10 cellular contexts compared by ENCODE assay signal in genomic region chr16:90104703-90105102, GRCh38. TPM values are rescaled to one million over a fixed set of nuclear protein-coding genes. Genes with fewer than 3 reads are reported as not detected.
"Had no signal": no experiment of that assay in that cellular context is flagged by ENCODE, and none has a peak within 500 bp of the region (broad histone marks: within the 10 kb centered on the region; RNA-seq: fewer than 3 reads in every experiment).

No MANE protein-coding gene starts in this region.

RNA-seq across cellular contexts. Expression of gene PRDM7, which starts 27.6 kb away (rescaled TPM):
- total RNA-seq: OCI-LY7, PC-3, PC-9, Peyer's patch, Right ventricle myocardium inferior, Right ventricle myocardium superior, RPMI7951, SJCRH30, SJSA1 had no signal
- polyA plus RNA-seq: SK-N-SH had no signal
